8 cellular contexts compared by ENCODE assay signal in the genomic region with DNA sequence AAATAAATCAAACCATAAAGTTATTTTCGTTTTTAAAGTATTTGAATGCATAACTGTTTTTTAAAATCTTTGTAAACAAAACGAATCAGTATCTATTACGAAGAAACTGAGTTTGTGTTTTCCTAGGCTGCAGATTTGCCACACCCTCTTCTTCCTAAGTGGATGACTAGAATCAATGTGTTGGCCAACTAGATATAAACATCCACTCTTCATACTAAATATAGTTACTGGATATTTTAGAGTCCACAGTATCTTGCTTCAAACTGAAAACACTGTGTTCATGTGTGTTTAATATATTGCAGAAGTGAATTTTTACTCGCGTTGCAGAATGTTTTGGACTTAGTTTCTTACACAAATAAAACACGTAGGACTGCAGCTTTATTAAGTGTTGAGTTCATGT.
DNase-seq lines count a peak whose midpoint lies in the region; ATAC-seq and TF ChIP-seq lines count a peak whose summit lies in the region.

No MANE protein-coding gene starts in this region.

- H3K27ac ChIP-seq in SK-N-SH (ENCODE audit: low read depth in 2 of 2, low read length in 1 of 2) (no peak overlapping the region), hepatocyte (peak overlapping the region; percentile 99), stomach (peak overlapping the region in 4 of 5 donors; percentile 98 to 100 (median 100))

- TF ChIP-seq POLR2A in stomach (IDR thresholded peaks at IDR 0.05) = no peak

- peaks cover 9% of the 10 kb centered on the region for H3K9me3 Mint-ChIP-seq in activated T-helper 2 cell treated with anti-CD3 and anti-CD28 coated beads, Interferon-gamma antibody, Interleukin-2, Interleukin-4, amounts not matched to agents 10 μg/mL and 5 μg/mL and 100 μg/mL, durations not matched to agents 14 hours and 24 hours and 36 hours

- POLR2A ChIA-PET in SK-N-SH (lab: Yijun Ruan, JAX) = no interaction called here

- H3K36me3 Mint-ChIP-seq in activated T-helper 2 cell treated with anti-CD3 and anti-CD28 coated beads, Interferon-gamma antibody, Interleukin-2, Interleukin-4, amounts not matched to agents 10 μg/mL and 5 μg/mL and 100 μg/mL, durations not matched to agents 14 hours and 24 hours and 36 hours (ENCODE audit: low read depth) = peaks cover 4% of the 10 kb centered on the region

- no peak overlapping the region for H3K9ac ChIP-seq in SK-N-SH

- no peak for ATAC-seq in SK-N-SH treated with all-trans-retinoic acid at 6 μM for 48 hours
- no peak for ATAC-seq in HG03159 (IDR thresholded peaks at IDR 0.05; ENCODE audit: unreplicated experiment)

- peak overlapping the region in 1 of 2 experiments; percentile 70; a peak in 2 of 4 replicates for H3K4me3 ChIP-seq in SK-N-SH (ENCODE audit: low read depth in 2 of 2, low read length in 1 of 2)
- H3K4me3 ChIP-seq in hepatocyte = peak overlapping the region; percentile 77
- peak overlapping the region; percentile 74 to 93 (median 83) for H3K4me3 ChIP-seq in stomach

- H3K36me3 ChIP-seq in SK-N-SH (replicated peaks in 1 of 2; ENCODE audit: control insufficient read depth in 1 of 2, insufficient read depth in 2 of 2, low read length in 1 of 2) (no peaks in the 10 kb centered on the region), hepatocyte (replicated peaks; ENCODE audit: insufficient read depth, low read depth) (no peaks in the 10 kb centered on the region), stomach (peaks cover 0 to 7% (median 2%) of the 10 kb centered on the region in 4 donors)

- H3K79me2 ChIP-seq in SK-N-SH (ENCODE audit: insufficient read depth) (peaks cover 5% of the 10 kb centered on the region; the same call in 1 of the 2 replicates), hepatocyte (peaks cover 6% of the 10 kb centered on the region)

- peaks cover 12% of the 10 kb centered on the region for H3K4me1 Mint-ChIP-seq in activated T-helper 2 cell treated with anti-CD3 and anti-CD28 coated beads, Interferon-gamma antibody, Interleukin-2, Interleukin-4, amounts not matched to agents 10 μg/mL and 5 μg/mL and 100 μg/mL, durations not matched to agents 14 hours and 24 hours and 36 hours (ENCODE audit: low read depth)

- peak overlapping the region; percentile 61 for H3K27ac Mint-ChIP-seq in activated T-helper 2 cell treated with anti-CD3 and anti-CD28 coated beads, Interferon-gamma antibody, Interleukin-2, Interleukin-4, amounts not matched to agents 10 μg/mL and 5 μg/mL and 100 μg/mL, durations not matched to agents 14 hours and 24 hours and 36 hours

- H3K9me2 ChIP-seq in SK-N-SH (no peaks in the 10 kb centered on the region), hepatocyte (replicated peaks; ENCODE audit: insufficient read depth) (no peaks in the 10 kb centered on the region)

- no peaks in the 10 kb centered on the region for H3K27me3 Mint-ChIP-seq in activated T-helper 2 cell treated with anti-CD3 and anti-CD28 coated beads, Interferon-gamma antibody, Interleukin-2, Interleukin-4, amounts not matched to agents 10 μg/mL and 5 μg/mL and 100 μg/mL, durations not matched to agents 14 hours and 24 hours and 36 hours (ENCODE audit: low read depth)

- CTCF ChIA-PET in SK-N-SH (lab: Yijun Ruan, JAX) = interaction anchor here (0.7 kb wide), 1 partner anchor 14 kb away, joined by 3 read pairs; no protein-coding TSS in a partner anchor

- H3K27me3 ChIP-seq in SK-N-SH (ENCODE audit: insufficient read depth) = no peaks in the 10 kb centered on the region
- no peaks in the 10 kb centered on the region for H3K27me3 ChIP-seq in hepatocyte
- no peaks in the 10 kb centered on the region for H3K27me3 ChIP-seq in stomach

- TF ChIP-seq CTCF in SK-N-SH (IDR thresholded peaks at IDR 0.05) (no peak), hepatocyte (IDR thresholded peaks at IDR 0.05; ENCODE audit: poor library complexity) (no peak), stomach (IDR thresholded peaks at IDR 0.05) (no peak)

- H4K20me1 ChIP-seq in SK-N-SH (ENCODE audit: insufficient read depth) (no peaks in the 10 kb centered on the region), hepatocyte (ENCODE audit: insufficient read depth, poor library complexity, severe bottlenecking) (no peaks in the 10 kb centered on the region)

- TF ChIP-seq RAD21 in SK-N-SH (IDR thresholded peaks at IDR 0.05; ENCODE audit: low read length) = no peak

- H2AFZ ChIP-seq in SK-N-SH (ENCODE audit: low read depth) (no peak overlapping the region), hepatocyte (peak overlapping the region; percentile 73)

- no peak for TF ChIP-seq EP300 in SK-N-SH (IDR thresholded peaks at IDR 0.05; ENCODE audit: borderline replicate concordance in 1 of 2, low read depth in 1 of 2, low read length in 1 of 2)
- no peak for TF ChIP-seq EP300 in stomach (IDR thresholded peaks at IDR 0.05)

- WGBS in SK-N-SH (ENCODE audit: low lambda C conversion rate) = 82% methylated on average over 6 of the region's 6 CpGs
- WGBS in hepatocyte (ENCODE audit: low lambda C conversion rate, missing lambda C conversion rate) = 66% methylated on average over 6 of the region's 6 CpGs
- WGBS in stomach, 5 donors = 33 to 48% (median 43%) methylated on average over 6 of the region's 6 CpGs

- H3K4me1 ChIP-seq in SK-N-SH (ENCODE audit: control insufficient read depth in 1 of 2, insufficient read depth in 2 of 2, low read depth in 1 of 2, low read length in 1 of 2) = no peaks in the 10 kb centered on the region; a peak in 2 of 4 replicates
- H3K4me1 ChIP-seq in hepatocyte (ENCODE audit: insufficient read depth) = no peaks in the 10 kb centered on the region
- peaks cover 7 to 45% (median 32%) of the 10 kb centered on the region in 4 donors for H3K4me1 ChIP-seq in stomach

- H3K9me3 ChIP-seq in SK-N-SH = no peaks in the 10 kb centered on the region
- no peaks in the 10 kb centered on the region for H3K9me3 ChIP-seq in hepatocyte (ENCODE audit: low read depth)
- no peaks in the 10 kb centered on the region for H3K9me3 ChIP-seq in stomach

- H3K4me2 ChIP-seq in SK-N-SH (peak overlapping the region; percentile 65), hepatocyte (peak overlapping the region; percentile 87)

- peaks cover 9% of the 10 kb centered on the region for H3F3A ChIP-seq in SK-N-SH (replicated peaks; ENCODE audit: insufficient read depth)

- DNase-seq in SK-N-SH (no peak), hepatocyte (ENCODE audit: low spot score) (no peak), stomach (no peak), dermis blood vessel endothelial cell (no peak), cerebellum (ENCODE audit: low spot score) (no peak)
- DNase-seq in activated T-helper 2 cell treated with anti-CD3 and anti-CD28 coated beads, Interferon-gamma antibody, Interleukin-2, Interleukin-4, amounts not matched to agents 10 μg/mL and 5 μg/mL and 100 μg/mL, durations not matched to agents 14 hours and 24 hours and 36 hours (ENCODE audit: low spot score) = no peak

- intact Hi-C loops in activated T-helper 2 cell treated with anti-CD3 and anti-CD28 coated beads, Interferon-gamma antibody, Interleukin-2, Interleukin-4, amounts not matched to agents 10 μg/mL and 5 μg/mL and 100 μg/mL, durations not matched to agents 14 hours and 24 hours and 36 hours (cut with micrococcal nuclease) = no loop called here
- intact Hi-C loops in stomach (cut with DNase I; ENCODE audit: low total_unique reads) = no loop called here

- H3K4me3 Mint-ChIP-seq in activated T-helper 2 cell treated with anti-CD3 and anti-CD28 coated beads, Interferon-gamma antibody, Interleukin-2, Interleukin-4, amounts not matched to agents 10 μg/mL and 5 μg/mL and 100 μg/mL, durations not matched to agents 14 hours and 24 hours and 36 hours (ENCODE audit: low read depth) = peak overlapping the region; percentile 92

TF ChIP-seq in SK-N-SH, 30 proteins besides CTCF, POLR2A, EP300 and RAD21 (continues in another document):
- TF ChIP-seq RFX5 (IDR thresholded peaks at IDR 0.05; ENCODE audit: low read length) (no peak), NFIC (IDR thresholded peaks at IDR 0.05; ENCODE audit: borderline replicate concordance) (no peak), JUND (IDR thresholded peaks at IDR 0.05) (no peak), SIN3A (IDR thresholded peaks at IDR 0.05; ENCODE audit: borderline replicate concordance, low read depth, low read length) (no peak), MXI1 (IDR thresholded peaks at IDR 0.05; ENCODE audit: low read depth, low read length) (no peak)
- TF ChIP-seq, protein P1, sequence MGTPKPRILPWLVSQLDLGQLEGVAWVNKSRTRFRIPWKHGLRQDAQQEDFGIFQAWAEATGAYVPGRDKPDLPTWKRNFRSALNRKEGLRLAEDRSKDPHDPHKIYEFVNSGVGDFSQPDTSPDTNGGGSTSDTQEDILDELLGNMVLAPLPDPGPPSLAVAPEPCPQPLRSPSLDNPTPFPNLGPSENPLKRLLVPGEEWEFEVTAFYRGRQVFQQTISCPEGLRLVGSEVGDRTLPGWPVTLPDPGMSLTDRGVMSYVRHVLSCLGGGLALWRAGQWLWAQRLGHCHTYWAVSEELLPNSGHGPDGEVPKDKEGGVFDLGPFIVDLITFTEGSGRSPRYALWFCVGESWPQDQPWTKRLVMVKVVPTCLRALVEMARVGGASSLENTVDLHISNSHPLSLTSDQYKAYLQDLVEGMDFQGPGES (IDR thresholded peaks at IDR 0.05; ENCODE audit: low read depth, low read length) = no peak
- TF ChIP-seq, protein P2, sequence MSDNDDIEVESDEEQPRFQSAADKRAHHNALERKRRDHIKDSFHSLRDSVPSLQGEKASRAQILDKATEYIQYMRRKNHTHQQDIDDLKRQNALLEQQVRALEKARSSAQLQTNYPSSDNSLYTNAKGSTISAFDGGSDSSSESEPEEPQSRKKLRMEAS (IDR thresholded peaks at IDR 0.05; ENCODE audit: low read depth) = no peak

TF ChIP-seq in SK-N-SH treated with all-trans-retinoic acid at 6 μM for 48 hours, 23 proteins besides CTCF, POLR2A, EP300 and RAD21 (continues in another document):
- TF ChIP-seq SNAI2 (CRISPR knock-in tag; IDR thresholded peaks at IDR 0.05) (no peak), CSDC2 (CRISPR knock-in tag; IDR thresholded peaks at IDR 0.05) (no peak)
- TF ChIP-seq, protein P3, sequence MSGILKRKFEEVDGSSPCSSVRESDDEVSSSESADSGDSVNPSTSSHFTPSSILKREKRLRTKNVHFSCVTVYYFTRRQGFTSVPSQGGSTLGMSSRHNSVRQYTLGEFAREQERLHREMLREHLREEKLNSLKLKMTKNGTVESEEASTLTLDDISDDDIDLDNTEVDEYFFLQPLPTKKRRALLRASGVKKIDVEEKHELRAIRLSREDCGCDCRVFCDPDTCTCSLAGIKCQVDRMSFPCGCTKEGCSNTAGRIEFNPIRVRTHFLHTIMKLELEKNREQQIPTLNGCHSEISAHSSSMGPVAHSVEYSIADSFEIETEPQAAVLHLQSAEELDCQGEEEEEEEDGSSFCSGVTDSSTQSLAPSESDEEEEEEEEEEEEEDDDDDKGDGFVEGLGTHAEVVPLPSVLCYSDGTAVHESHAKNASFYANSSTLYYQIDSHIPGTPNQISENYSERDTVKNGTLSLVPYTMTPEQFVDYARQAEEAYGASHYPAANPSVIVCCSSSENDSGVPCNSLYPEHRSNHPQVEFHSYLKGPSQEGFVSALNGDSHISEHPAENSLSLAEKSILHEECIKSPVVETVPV (CRISPR knock-in tag; IDR thresholded peaks at IDR 0.05) = no peak

Comparison
In these comparisons a context has a peak if more than half of its experiments do, and no peak if none do; other contexts are left out.
1. H3K27ac ChIP-seq: peak in hepatocyte (single experiment) and stomach (4 of 5); none in SK-N-SH (0 of 2).